In genomic region chr1:117312453-117313138, GRCh38 we compare ENCODE assay signal across 8 cellular contexts.
DNase-seq lines count a peak whose midpoint lies in the region; ATAC-seq and TF ChIP-seq lines count a peak whose summit lies in the region.

No MANE protein-coding gene starts in this region.

- POLR2A ChIA-PET in AG04449 (lab: Yijun Ruan, JAX): no interaction called here

- ATAC-seq in GM18861 (IDR thresholded peaks at IDR 0.05; ENCODE audit: unreplicated experiment) (peak; percentile 80), HG02610 (IDR thresholded peaks at IDR 0.05; ENCODE audit: unreplicated experiment) (no peak)
- no peak for ATAC-seq in stimulated activated naive CD8-positive, alpha-beta T cell treated with anti-CD3 and anti-CD28 coated beads, Interleukin-15, Interleukin-2, amounts not matched to agents 100 U/mL and 50 U/mL, for 24 hours

- peak; percentile 22 for TF ChIP-seq CTCF in AG04449 (IDR thresholded peaks at IDR 0.05; ENCODE audit: insufficient read depth, low read length, missing control alignments)

- CTCF ChIA-PET in AG04449 (lab: Yijun Ruan, JAX): no interaction called here

- no peak overlapping the region for H3K4me3 ChIP-seq in AG04449 (ENCODE audit: low read depth, low read length)

- DNase-seq in AG04449 (ENCODE audit: low read depth, low spot score) (peak; percentile 7), RPMI8226 (peak; percentile 7), hepatic stellate cell (ENCODE audit: low spot score) (peak; percentile 48), amygdala (lab: John Stamatoyannopoulos, UW) (no peak), NCI-H748 (lab: John Stamatoyannopoulos, UW; ENCODE audit: unreplicated experiment) (no peak)
- no peak for DNase-seq in stimulated activated naive CD8-positive, alpha-beta T cell treated with anti-CD3 and anti-CD28 coated beads, Interleukin-15, Interleukin-2, amounts not matched to agents 100 U/mL and 50 U/mL, for 24 hours

Comparison
In these comparisons a context has a peak if more than half of its experiments do, and no peak if none do; other contexts are left out.
1. DNase-seq: peak in AG04449 (single experiment), RPMI8226 (single experiment) and hepatic stellate cell (single experiment); none in amygdala (0 of 56), NCI-H748 (single experiment) and stimulated activated naive CD8-positive, alpha-beta T cell treated with anti-CD3 and anti-CD28 coated beads, Interleukin-15, Interleukin-2, amounts not matched to agents 100 U/mL and 50 U/mL, for 24 hours (single experiment).